Comparison of ENCODE assay signal across 9 cellular contexts in genomic region chr9:118529210-118529609, GRCh38.
DNase-seq lines count a peak whose midpoint lies in the region; ATAC-seq and TF ChIP-seq lines count a peak whose summit lies in the region.
"Had no signal": no experiment of that assay in that cellular context is flagged by ENCODE, and none has a peak within 500 bp of the region (broad histone marks: within the 10 kb centered on the region; RNA-seq: fewer than 3 reads in every experiment).

No MANE protein-coding gene starts in this region.

- H3K4me3 Mint-ChIP-seq in WTC11: no peak overlapping the region
- H3K4me3 Mint-ChIP-seq: neural crest cell had no signal

- DNase-seq in astrocyte of the spinal cord (ENCODE audit: low read depth, low spot score) (peak; percentile 44), smooth muscle cell (lab: John Stamatoyannopoulos, UW; ENCODE audit: unreplicated experiment) (no peak), WTC11 (ENCODE audit: low spot score) (no peak), NCI-H446 (lab: John Stamatoyannopoulos, UW) (no peak), NCI-H2171 treated with DMSO at 0.1 percent for 48 hours (lab: John Stamatoyannopoulos, UW) (no peak)
- DNase-seq: stimulated activated CD8-positive, alpha-beta memory T cell treated with anti-CD3 and anti-CD28 coated beads, Interleukin-4, amount 100 ng/mL, for 48 hours had no signal

- CTCF ChIA-PET in WTC11 (lab: Charles Lee): no interaction called here

- no peak for TF ChIP-seq CTCF in astrocyte of the spinal cord (IDR thresholded peaks at IDR 0.05; ENCODE audit: low read depth, low read length)
- TF ChIP-seq CTCF in smooth muscle cell (IDR thresholded peaks at IDR 0.05; ENCODE audit: borderline replicate concordance, insufficient read depth, poor library complexity, severe bottlenecking): no peak
- TF ChIP-seq CTCF in WTC11 (IDR thresholded peaks at IDR 0.05): no peak

- H3K27me3 Mint-ChIP-seq in WTC11 (ENCODE audit: low read depth): no peaks in the 10 kb centered on the region

- no peaks in the 10 kb centered on the region for H3K9me3 Mint-ChIP-seq in WTC11
- H3K9me3 Mint-ChIP-seq: neural crest cell had no signal

- no peak overlapping the region for H3K27ac Mint-ChIP-seq in WTC11

- H3K9me3 ChIP-seq in smooth muscle cell (replicated peaks; ENCODE audit: low read depth): no peaks in the 10 kb centered on the region

- no peaks in the 10 kb centered on the region for H3K4me1 ChIP-seq in smooth muscle cell (ENCODE audit: low read depth)

- no peaks in the 10 kb centered on the region for H3K36me3 Mint-ChIP-seq in WTC11

- peaks cover 14% of the 10 kb centered on the region for H3K27me3 ChIP-seq in smooth muscle cell (ENCODE audit: low read depth)

- H2AFZ ChIP-seq in smooth muscle cell (ENCODE audit: low read depth): no peak overlapping the region

- no peaks in the 10 kb centered on the region for H3K79me2 ChIP-seq in smooth muscle cell (ENCODE audit: low read depth)

- WGBS in smooth muscle cell (ENCODE audit: low lambda C conversion rate): 14% methylated on average over 3 of the region's 3 CpGs

- H3K4me3 ChIP-seq in astrocyte of the spinal cord (ENCODE audit: low read depth, low read length) (no peak overlapping the region), smooth muscle cell (no peak overlapping the region)

- H3K36me3 ChIP-seq in smooth muscle cell (ENCODE audit: low read depth): no peaks in the 10 kb centered on the region

- POLR2A ChIA-PET in WTC11 (lab: Charles Lee): no interaction called here

- no peak overlapping the region for H3K27ac ChIP-seq in smooth muscle cell (ENCODE audit: low read depth)

- peaks cover 4% of the 10 kb centered on the region; the same call in 1 of the 2 replicates for H3K4me1 Mint-ChIP-seq in WTC11
- H3K4me1 Mint-ChIP-seq: neural crest cell had no signal

- no peak overlapping the region for H3K9ac ChIP-seq in smooth muscle cell (ENCODE audit: low read depth)

- H3F3A ChIP-seq in smooth muscle cell (ENCODE audit: low read depth): no peaks in the 10 kb centered on the region

- no peaks in the 10 kb centered on the region for H4K20me1 ChIP-seq in smooth muscle cell (ENCODE audit: low read depth)

- peak overlapping the region; percentile 23 for H3K4me2 ChIP-seq in smooth muscle cell

- ATAC-seq in GM19324 (IDR thresholded peaks at IDR 0.05; ENCODE audit: low FRiP score, unreplicated experiment): peak; percentile 44
- peak; percentile 40 for ATAC-seq in HG03060 (IDR thresholded peaks at IDR 0.05; ENCODE audit: low read depth, unreplicated experiment)
- ATAC-seq in WTC11: no peak

- in situ Hi-C loops in astrocyte of the spinal cord (cut with HindIII; ENCODE audit: low sequenced_read_pairs): no loop called here

TF ChIP-seq in WTC11, 78 proteins besides CTCF, POLR2A, EP300 and RAD21:
- TF ChIP-seq MLX (CRISPR knock-in tag; IDR thresholded peaks at IDR 0.05) (no peak), ZNF263 (CRISPR knock-in tag; IDR thresholded peaks at IDR 0.05; ENCODE audit: low read depth) (no peak), RORB (CRISPR knock-in tag; IDR thresholded peaks at IDR 0.05) (no peak), JUN (CRISPR knock-in tag; IDR thresholded peaks at IDR 0.05) (no peak), NR1H2 (CRISPR knock-in tag; IDR thresholded peaks at IDR 0.05) (no peak), ZNF281 (CRISPR knock-in tag; IDR thresholded peaks at IDR 0.05) (no peak), ATF3 (CRISPR knock-in tag; conservative IDR thresholded peaks at IDR 0.05) (no peak), NFE2L1 (CRISPR knock-in tag; IDR thresholded peaks at IDR 0.05) (no peak)
